34 cellular contexts compared by ENCODE assay signal in the genomic region with DNA sequence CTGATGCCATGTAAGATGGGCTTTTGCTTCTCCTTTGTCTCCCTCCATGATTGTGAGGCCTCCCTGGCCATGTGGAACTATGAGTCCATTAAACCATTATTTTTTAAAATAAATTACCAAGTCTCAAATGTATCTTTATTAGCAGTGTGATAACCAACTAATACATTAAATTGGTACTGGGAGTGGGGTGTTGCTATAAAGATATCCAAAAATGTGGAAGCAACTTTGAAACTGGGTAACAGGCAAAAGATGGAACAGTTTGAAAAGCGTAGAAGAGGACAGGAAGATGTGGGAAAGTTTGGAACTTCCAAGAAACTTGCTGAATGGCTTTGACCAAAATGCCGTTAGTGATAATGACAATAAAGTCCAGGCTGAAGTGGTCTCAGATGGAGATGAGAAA.
"Had no signal": no experiment of that assay in that cellular context is flagged by ENCODE, and none has a peak within 500 bp of the region (broad histone marks: within the 10 kb centered on the region; RNA-seq: fewer than 3 reads in every experiment).

No MANE protein-coding gene starts in this region.

- H3K27me3 ChIP-seq: MG63 had no signal

- H3K36me3 ChIP-seq: MG63 had no signal

- H3K4me3 ChIP-seq: MG63 had no signal

- DNase-seq: Karpas-422, Kasumi-1, MG63, MM.1S, MV-4-11, NCI-H1048, NCI-H1092, NCI-H1092 treated with DMSO at 0.1 percent for 48 hours, NCI-H1105, NCI-H1105 treated with DMSO at 0.1 percent for 48 hours, NCI-H1417, NCI-H1417 treated with DMSO at 0.1 percent for 48 hours, NCI-H1436, NCI-H1436 treated with DMSO at 0.1 percent for 48 hours, NCI-H146, NCI-H1694, NCI-H1694 treated with DMSO at 0.1 percent for 48 hours, NCI-H187, NCI-H187 treated with DMSO at 0.1 percent for 48 hours, NCI-H1930, NCI-H2029, NCI-H2029 treated with DMSO at 0.1 percent for 48 hours, NCI-H2081, NCI-H2081 treated with DMSO at 0.1 percent for 48 hours, NCI-H2107, NCI-H2171, NCI-H2171 treated with DMSO at 0.1 percent for 48 hours, NCI-H2227 treated with DMSO at 0.1 percent for 48 hours, NCI-H226, NCI-H345, NCI-H446, NCI-H446 treated with DMSO at 0.1 percent for 48 hours, NCI-H510A, NCI-H510A treated with DMSO at 0.1 percent for 48 hours had no signal

- H3K9me3 ChIP-seq: MG63 had no signal
